In the genomic region with DNA sequence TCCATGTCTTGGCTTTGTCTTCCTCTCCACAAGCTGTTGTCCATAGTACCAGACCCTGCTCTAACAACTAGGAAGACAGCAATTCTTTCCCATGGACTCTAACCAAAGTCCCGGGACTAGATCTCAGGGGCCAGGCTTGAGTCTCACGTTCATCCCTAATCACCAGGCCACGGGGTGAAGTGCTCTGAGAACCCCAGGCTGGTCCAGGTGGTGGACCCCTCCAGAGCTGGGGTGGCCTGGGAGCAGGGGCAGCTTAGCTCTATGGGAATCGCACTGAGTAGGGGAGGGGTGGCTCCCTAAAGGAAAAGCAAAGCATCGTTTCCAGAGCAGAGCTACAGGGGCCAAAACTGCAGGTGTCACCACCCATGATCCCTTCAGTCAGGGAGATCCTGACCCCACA, we compare ENCODE assay signal across 1 cellular context.
TF ChIP-seq lines count a peak whose summit lies in the region.

No MANE protein-coding gene starts in this region.

TF ChIP-seq in GM23338, 12 proteins besides CTCF, POLR2A, EP300 and RAD21 (continued from another document):
- TF ChIP-seq, protein P1, sequence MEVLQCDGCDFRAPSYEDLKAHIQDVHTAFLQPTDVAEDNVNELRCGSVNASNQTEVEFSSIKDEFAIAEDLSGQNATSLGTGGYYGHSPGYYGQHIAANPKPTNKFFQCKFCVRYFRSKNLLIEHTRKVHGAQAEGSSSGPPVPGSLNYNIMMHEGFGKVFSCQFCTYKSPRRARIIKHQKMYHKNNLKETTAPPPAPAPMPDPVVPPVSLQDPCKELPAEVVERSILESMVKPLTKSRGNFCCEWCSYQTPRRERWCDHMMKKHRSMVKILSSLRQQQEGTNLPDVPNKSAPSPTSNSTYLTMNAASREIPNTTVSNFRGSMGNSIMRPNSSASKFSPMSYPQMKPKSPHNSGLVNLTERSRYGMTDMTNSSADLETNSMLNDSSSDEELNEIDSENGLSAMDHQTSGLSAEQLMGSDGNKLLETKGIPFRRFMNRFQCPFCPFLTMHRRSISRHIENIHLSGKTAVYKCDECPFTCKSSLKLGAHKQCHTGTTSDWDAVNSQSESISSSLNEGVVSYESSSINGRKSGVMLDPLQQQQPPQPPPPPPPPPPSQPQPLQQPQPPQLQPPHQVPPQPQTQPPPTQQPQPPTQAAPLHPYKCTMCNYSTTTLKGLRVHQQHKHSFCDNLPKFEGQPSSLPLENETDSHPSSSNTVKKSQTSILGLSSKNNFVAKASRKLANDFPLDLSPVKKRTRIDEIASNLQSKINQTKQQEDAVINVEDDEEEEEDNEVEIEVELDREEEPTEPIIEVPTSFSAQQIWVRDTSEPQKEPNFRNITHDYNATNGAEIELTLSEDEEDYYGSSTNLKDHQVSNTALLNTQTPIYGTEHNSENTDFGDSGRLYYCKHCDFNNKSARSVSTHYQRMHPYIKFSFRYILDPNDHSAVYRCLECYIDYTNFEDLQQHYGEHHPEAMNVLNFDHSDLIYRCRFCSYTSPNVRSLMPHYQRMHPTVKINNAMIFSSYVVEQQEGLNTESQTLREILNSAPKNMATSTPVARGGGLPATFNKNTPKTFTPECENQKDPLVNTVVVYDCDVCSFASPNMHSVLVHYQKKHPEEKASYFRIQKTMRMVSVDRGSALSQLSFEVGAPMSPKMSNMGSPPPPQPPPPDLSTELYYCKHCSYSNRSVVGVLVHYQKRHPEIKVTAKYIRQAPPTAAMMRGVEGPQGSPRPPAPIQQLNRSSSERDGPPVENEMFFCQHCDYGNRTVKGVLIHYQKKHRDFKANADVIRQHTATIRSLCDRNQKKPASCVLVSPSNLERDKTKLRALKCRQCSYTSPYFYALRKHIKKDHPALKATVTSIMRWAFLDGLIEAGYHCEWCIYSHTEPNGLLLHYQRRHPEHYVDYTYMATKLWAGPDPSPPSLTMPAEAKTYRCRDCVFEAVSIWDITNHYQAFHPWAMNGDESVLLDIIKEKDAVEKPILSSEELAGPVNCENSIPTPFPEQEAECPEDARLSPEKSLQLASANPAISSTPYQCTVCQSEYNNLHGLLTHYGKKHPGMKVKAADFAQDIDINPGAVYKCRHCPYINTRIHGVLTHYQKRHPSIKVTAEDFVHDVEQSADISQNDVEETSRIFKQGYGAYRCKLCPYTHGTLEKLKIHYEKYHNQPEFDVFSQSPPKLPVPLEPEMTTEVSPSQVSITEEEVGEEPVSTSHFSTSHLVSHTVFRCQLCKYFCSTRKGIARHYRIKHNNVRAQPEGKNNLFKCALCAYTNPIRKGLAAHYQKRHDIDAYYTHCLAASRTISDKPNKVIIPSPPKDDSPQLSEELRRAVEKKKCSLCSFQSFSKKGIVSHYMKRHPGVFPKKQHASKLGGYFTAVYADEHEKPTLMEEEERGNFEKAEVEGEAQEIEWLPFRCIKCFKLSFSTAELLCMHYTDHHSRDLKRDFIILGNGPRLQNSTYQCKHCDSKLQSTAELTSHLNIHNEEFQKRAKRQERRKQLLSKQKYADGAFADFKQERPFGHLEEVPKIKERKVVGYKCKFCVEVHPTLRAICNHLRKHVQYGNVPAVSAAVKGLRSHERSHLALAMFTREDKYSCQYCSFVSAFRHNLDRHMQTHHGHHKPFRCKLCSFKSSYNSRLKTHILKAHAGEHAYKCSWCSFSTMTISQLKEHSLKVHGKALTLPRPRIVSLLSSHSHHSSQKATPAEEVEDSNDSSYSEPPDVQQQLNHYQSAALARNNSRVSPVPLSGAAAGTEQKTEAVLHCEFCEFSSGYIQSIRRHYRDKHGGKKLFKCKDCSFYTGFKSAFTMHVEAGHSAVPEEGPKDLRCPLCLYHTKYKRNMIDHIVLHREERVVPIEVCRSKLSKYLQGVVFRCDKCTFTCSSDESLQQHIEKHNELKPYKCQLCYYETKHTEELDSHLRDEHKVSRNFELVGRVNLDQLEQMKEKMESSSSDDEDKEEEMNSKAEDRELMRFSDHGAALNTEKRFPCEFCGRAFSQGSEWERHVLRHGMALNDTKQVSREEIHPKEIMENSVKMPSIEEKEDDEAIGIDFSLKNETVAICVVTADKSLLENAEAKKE (CRISPR knock-in tag; IDR thresholded peaks at IDR 0.05): no peak
- TF ChIP-seq, protein P2, sequence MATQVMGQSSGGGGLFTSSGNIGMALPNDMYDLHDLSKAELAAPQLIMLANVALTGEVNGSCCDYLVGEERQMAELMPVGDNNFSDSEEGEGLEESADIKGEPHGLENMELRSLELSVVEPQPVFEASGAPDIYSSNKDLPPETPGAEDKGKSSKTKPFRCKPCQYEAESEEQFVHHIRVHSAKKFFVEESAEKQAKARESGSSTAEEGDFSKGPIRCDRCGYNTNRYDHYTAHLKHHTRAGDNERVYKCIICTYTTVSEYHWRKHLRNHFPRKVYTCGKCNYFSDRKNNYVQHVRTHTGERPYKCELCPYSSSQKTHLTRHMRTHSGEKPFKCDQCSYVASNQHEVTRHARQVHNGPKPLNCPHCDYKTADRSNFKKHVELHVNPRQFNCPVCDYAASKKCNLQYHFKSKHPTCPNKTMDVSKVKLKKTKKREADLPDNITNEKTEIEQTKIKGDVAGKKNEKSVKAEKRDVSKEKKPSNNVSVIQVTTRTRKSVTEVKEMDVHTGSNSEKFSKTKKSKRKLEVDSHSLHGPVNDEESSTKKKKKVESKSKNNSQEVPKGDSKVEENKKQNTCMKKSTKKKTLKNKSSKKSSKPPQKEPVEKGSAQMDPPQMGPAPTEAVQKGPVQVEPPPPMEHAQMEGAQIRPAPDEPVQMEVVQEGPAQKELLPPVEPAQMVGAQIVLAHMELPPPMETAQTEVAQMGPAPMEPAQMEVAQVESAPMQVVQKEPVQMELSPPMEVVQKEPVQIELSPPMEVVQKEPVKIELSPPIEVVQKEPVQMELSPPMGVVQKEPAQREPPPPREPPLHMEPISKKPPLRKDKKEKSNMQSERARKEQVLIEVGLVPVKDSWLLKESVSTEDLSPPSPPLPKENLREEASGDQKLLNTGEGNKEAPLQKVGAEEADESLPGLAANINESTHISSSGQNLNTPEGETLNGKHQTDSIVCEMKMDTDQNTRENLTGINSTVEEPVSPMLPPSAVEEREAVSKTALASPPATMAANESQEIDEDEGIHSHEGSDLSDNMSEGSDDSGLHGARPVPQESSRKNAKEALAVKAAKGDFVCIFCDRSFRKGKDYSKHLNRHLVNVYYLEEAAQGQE (IDR thresholded peaks at IDR 0.05; ENCODE audit: unreplicated experiment): no peak
- no peak for TF ChIP-seq POLR2AphosphoS5 (IDR thresholded peaks at IDR 0.05; ENCODE audit: low read depth)
TF ChIP-seq in GM23338: peak in this region for 0.
